ENCODE assay signal across 21 cellular contexts in genomic region chr4:20297800-20298199, GRCh38. TPM values are rescaled to one million over a fixed set of nuclear protein-coding genes. Genes with fewer than 3 reads are reported as not detected.
DNase-seq lines count a peak whose midpoint lies in the region; TF ChIP-seq lines count a peak whose summit lies in the region.
"Had no signal": no experiment of that assay in that cellular context is flagged by ENCODE, and none has a peak within 500 bp of the region (broad histone marks: within the 10 kb centered on the region; RNA-seq: fewer than 3 reads in every experiment).

No MANE protein-coding gene starts in this region.

- no peaks in the 10 kb centered on the region for H3K36me3 Mint-ChIP-seq in activated naive CD4-positive, alpha-beta T cell treated with anti-CD3 and anti-CD28 coated beads for 36 hours (ENCODE audit: low read depth)
- H3K36me3 Mint-ChIP-seq: CD14-positive monocyte; CD8-positive, alpha-beta memory T cell had no signal

- peak overlapping the region; percentile 22 for H3K9ac ChIP-seq in GM23248
- peak overlapping the region; percentile 18 for H3K9ac ChIP-seq in adipocyte (ENCODE audit: low read length)
- H3K9ac ChIP-seq: BLaER1 treated with 17β-estradiol and CSF1 and Interleukin-3, amounts not matched to agents 10 nM and 100 nM had no signal

- H3K27ac Mint-ChIP-seq in activated naive CD4-positive, alpha-beta T cell treated with anti-CD3 and anti-CD28 coated beads for 36 hours: no peak overlapping the region
- H3K27ac Mint-ChIP-seq: CD14-positive monocyte; CD4-positive, alpha-beta T cell; CD8-positive, alpha-beta memory T cell; GM23338; H9 had no signal

- 79 to 84% methylated on average over 6 of the region's 6 CpGs for WGBS in GM23248 (ENCODE audit: low coverage in 1 of 2, low lambda C conversion rate in 2 of 2, missing lambda C conversion rate in 2 of 2), 2 experiments

- DNase-seq in GM23248 (no peak), HEK293T (ENCODE audit: extremely low spot score) (no peak), adipocyte (ENCODE audit: low read depth) (no peak), fibroblast of the conjunctiva (ENCODE audit: low read depth) (peak; percentile 31), NCI-H1092 treated with DMSO at 0.1 percent for 48 hours (lab: John Stamatoyannopoulos, UW) (no peak), NCI-H82 treated with DMSO at 0.1 percent for 48 hours (lab: John Stamatoyannopoulos, UW; ENCODE audit: unreplicated experiment) (no peak), NCI-H187 (lab: John Stamatoyannopoulos, UW) (no peak)
- no peak for DNase-seq in activated naive CD4-positive, alpha-beta T cell treated with anti-CD3 and anti-CD28 coated beads for 36 hours
- DNase-seq: 8988T; ACHN; AML-193; BE2C; CD4-positive, alpha-beta T cell; CD8-positive, alpha-beta memory T cell; DMS 273 treated with DMSO at 0.1 percent for 48 hours; DND-41; H9 had no signal

- H3K9me3 ChIP-seq in GM23248 (ENCODE audit: low read depth) (no peaks in the 10 kb centered on the region), adipocyte (ENCODE audit: control insufficient read depth, low read length) (no peaks in the 10 kb centered on the region)
- H3K9me3 ChIP-seq: A549; BE2C; BLaER1 treated with 17β-estradiol and CSF1 and Interleukin-3, amounts not matched to agents 10 nM and 100 nM had no signal

- no peaks in the 10 kb centered on the region for H4K20me1 ChIP-seq in GM23248 (ENCODE audit: insufficient read depth)
- H4K20me1 ChIP-seq: BLaER1 treated with 17β-estradiol and CSF1 and Interleukin-3, amounts not matched to agents 10 nM and 100 nM had no signal

- H3K4me3 ChIP-seq in GM23248 (no peak overlapping the region; the same call in 1 of the 2 replicates), adipocyte (ENCODE audit: low read length) (peak overlapping the region; percentile 49)
- H3K4me3 ChIP-seq: A549; BLaER1 treated with 17β-estradiol and CSF1 and Interleukin-3, amounts not matched to agents 10 nM and 100 nM; GM23338 had no signal

- peaks cover 15% of the 10 kb centered on the region; the same call in 1 of the 2 replicates for H3F3A ChIP-seq in GM23248 (ENCODE audit: insufficient read depth)

- H3K36me3 ChIP-seq in GM23248 (ENCODE audit: low read depth) (no peaks in the 10 kb centered on the region), adipocyte (ENCODE audit: control insufficient read depth, insufficient read depth, low read length, severe bottlenecking) (no peaks in the 10 kb centered on the region)
- H3K36me3 ChIP-seq: BE2C; BLaER1 treated with 17β-estradiol and CSF1 and Interleukin-3, amounts not matched to agents 10 nM and 100 nM had no signal

- no peaks in the 10 kb centered on the region for H3K4me1 Mint-ChIP-seq in activated naive CD4-positive, alpha-beta T cell treated with anti-CD3 and anti-CD28 coated beads for 36 hours (ENCODE audit: low read depth)
- H3K4me1 Mint-ChIP-seq: CD14-positive monocyte; CD8-positive, alpha-beta memory T cell had no signal

- H3K4me1 ChIP-seq in GM23248 (ENCODE audit: insufficient read depth) (peaks cover 37% of the 10 kb centered on the region), adipocyte (ENCODE audit: control insufficient read depth, insufficient read depth, low read length) (peaks cover 24% of the 10 kb centered on the region)
- H3K4me1 ChIP-seq: A549; BE2C; BLaER1 treated with 17β-estradiol and CSF1 and Interleukin-3, amounts not matched to agents 10 nM and 100 nM had no signal

- H3K27ac ChIP-seq in GM23248: peak overlapping the region; percentile 3; the same call in 1 of the 2 replicates
- H3K27ac ChIP-seq: A549; BLaER1 treated with 17β-estradiol and CSF1 and Interleukin-3, amounts not matched to agents 10 nM and 100 nM had no signal

- H3K4me2 ChIP-seq in GM23248 (ENCODE audit: unreplicated experiment): peak overlapping the region; percentile 63
- H3K4me2 ChIP-seq: A549; BLaER1 treated with 17β-estradiol and CSF1 and Interleukin-3, amounts not matched to agents 10 nM and 100 nM; GM23338 had no signal

- no peak overlapping the region for H3K4me3 Mint-ChIP-seq in activated naive CD4-positive, alpha-beta T cell treated with anti-CD3 and anti-CD28 coated beads for 36 hours
- H3K4me3 Mint-ChIP-seq: CD14-positive monocyte; CD4-positive, alpha-beta T cell; CD8-positive, alpha-beta memory T cell; GM23338; H9 had no signal

- intact Hi-C loops in activated naive CD4-positive, alpha-beta T cell treated with anti-CD3 and anti-CD28 coated beads for 36 hours (cut with micrococcal nuclease): no loop called here

- no peaks in the 10 kb centered on the region for H3K9me2 ChIP-seq in GM23248 (ENCODE audit: insufficient read depth)

- H3K27me3 ChIP-seq in GM23248 (replicated peaks; ENCODE audit: insufficient read depth) (no peaks in the 10 kb centered on the region), adipocyte (replicated peaks; ENCODE audit: control insufficient read depth, insufficient read depth, low read length) (no peaks in the 10 kb centered on the region)
- H3K27me3 ChIP-seq: BLaER1 treated with 17β-estradiol and CSF1 and Interleukin-3, amounts not matched to agents 10 nM and 100 nM had no signal

- POLR2A ChIA-PET in HEK293T (lab: Yijun Ruan, JAX): no interaction called here

- in situ Hi-C loops in GM23248 (cut with MboI): no loop called here

- H3K27me3 Mint-ChIP-seq in activated naive CD4-positive, alpha-beta T cell treated with anti-CD3 and anti-CD28 coated beads for 36 hours (ENCODE audit: low read depth): no peaks in the 10 kb centered on the region
- H3K27me3 Mint-ChIP-seq: CD4-positive, alpha-beta T cell; CD8-positive, alpha-beta memory T cell had no signal

- peaks cover 99% of the 10 kb centered on the region for H3K79me2 ChIP-seq in GM23248 (ENCODE audit: insufficient read depth)

- CTCF ChIA-PET in HEK293T (lab: Yijun Ruan, JAX): interaction anchor here (1.2 kb wide), 1 partner anchor 15 kb away, joined by 4 read pairs; no protein-coding TSS in a partner anchor
- CTCF ChIA-PET in activated naive CD4-positive, alpha-beta T cell treated with anti-CD3 and anti-CD28 coated beads for 36 hours (lab: Charles Lee): interaction anchor here (0.7 kb wide), 1 partner anchor 20 kb away, joined by 5 read pairs; no protein-coding TSS in a partner anchor

- H2AFZ ChIP-seq in GM23248: no peak overlapping the region
- H2AFZ ChIP-seq: GM23338 had no signal

- no peaks in the 10 kb centered on the region for H3K9me3 Mint-ChIP-seq in activated naive CD4-positive, alpha-beta T cell treated with anti-CD3 and anti-CD28 coated beads for 36 hours
- H3K9me3 Mint-ChIP-seq: CD14-positive monocyte, GM23338, H9 had no signal

TF ChIP-seq in HEK293T, 16 proteins besides CTCF, POLR2A, EP300 and RAD21:
- peak; percentile 38; the same call in 1 of the 2 replicates for TF ChIP-seq PKNOX1 (IDR thresholded peaks at IDR 0.05)
- no peak for TF ChIP-seq NFRKB (IDR thresholded peaks at IDR 0.05)
- TF ChIP-seq TARDBP (IDR thresholded peaks at IDR 0.05): no peak
- TF ChIP-seq ELF4 (IDR thresholded peaks at IDR 0.05): no peak
- no peak for TF ChIP-seq SP1 (IDR thresholded peaks at IDR 0.05)
- TF ChIP-seq LEF1 (IDR thresholded peaks at IDR 0.05; ENCODE audit: borderline replicate concordance): no peak
- no peak for TF ChIP-seq BHLHE40 (IDR thresholded peaks at IDR 0.05; ENCODE audit: borderline replicate concordance)
- TF ChIP-seq FOXM1 (IDR thresholded peaks at IDR 0.05; ENCODE audit: borderline replicate concordance): no peak
- no peak for TF ChIP-seq L3MBTL2 (conservative IDR thresholded peaks at IDR 0.05)
- no peak for TF ChIP-seq HDGF (IDR thresholded peaks at IDR 0.05; ENCODE audit: borderline replicate concordance)
- TF ChIP-seq SUZ12 (IDR thresholded peaks at IDR 0.05): no peak
- TF ChIP-seq CTBP1 (IDR thresholded peaks at IDR 0.05; ENCODE audit: borderline replicate concordance): no peak
- no peak for TF ChIP-seq ARNT (IDR thresholded peaks at IDR 0.05)
- no peak for TF ChIP-seq FOXK2 (IDR thresholded peaks at IDR 0.05)
- TF ChIP-seq FOXA1 (IDR thresholded peaks at IDR 0.05): no peak
- peak; percentile 66 for TF ChIP-seq ZNF384 (IDR thresholded peaks at IDR 0.05)

RNA-seq across cellular contexts. Expression of gene SLIT2, which starts 46.1 kb away (rescaled TPM):
- 23.0 and 24.9 TPM in 2 replicates for total RNA-seq in GM23248 (2014; rRNA removed; shearing (Covaris generic))
- polyA plus RNA-seq in GM23248 (2016; fragmentation: Nextera tagmentation; extraction: Ambion mirVana): 43.9 and 50.8 TPM in 2 replicates
- not detected for total RNA-seq in activated naive CD4-positive, alpha-beta T cell treated with anti-CD3 and anti-CD28 coated beads for 36 hours
- total RNA-seq: CD4-positive, alpha-beta T cell; CD8-positive, alpha-beta memory T cell had no signal
- polyA plus RNA-seq: A549; CD14-positive monocyte; CD8-positive, alpha-beta memory T cell had no signal

Comparison
In these comparisons a context has a peak if more than half of its experiments do, and no peak if none do; other contexts are left out.
1. RNA of gene SLIT2, which starts 46.1 kb away (total RNA-seq): 23.0 to 24.9 TPM in GM23248; not detected in activated naive CD4-positive, alpha-beta T cell treated with anti-CD3 and anti-CD28 coated beads for 36 hours; every median in the first group is over 10 times any median in the second.